1 cellular context compared by ENCODE assay signal in the genomic region with DNA sequence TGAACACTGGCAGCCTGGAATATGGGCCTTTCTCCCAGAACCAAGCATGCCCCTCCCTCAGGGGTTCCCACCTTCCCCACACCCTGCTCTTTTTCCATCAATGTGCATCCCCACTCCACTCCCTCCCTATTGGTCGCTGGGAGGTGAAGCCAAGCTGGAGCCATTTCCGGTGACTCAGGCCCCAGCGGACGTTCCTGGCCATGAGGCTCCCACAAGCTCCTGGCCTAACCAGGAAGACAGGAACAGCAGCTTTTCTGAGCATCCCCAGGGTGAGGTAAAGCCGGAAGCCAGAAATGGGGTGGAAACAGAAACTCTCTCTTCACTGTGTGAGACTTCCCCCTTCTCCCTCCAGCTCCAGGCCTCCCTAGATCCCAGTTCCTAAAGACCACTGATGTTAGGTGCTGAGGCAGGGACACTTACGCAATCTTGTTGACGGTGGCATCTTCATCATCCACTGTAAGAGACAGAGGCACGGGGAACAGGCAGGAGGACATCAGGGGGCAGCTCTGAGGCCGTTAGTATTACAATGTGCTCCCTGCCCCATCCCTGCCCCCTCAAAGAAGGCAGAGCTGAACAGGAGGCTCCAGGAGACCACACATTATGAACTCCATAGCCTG.
TF ChIP-seq lines count a peak whose summit lies in the region.

No MANE protein-coding gene starts in this region.

TF ChIP-seq in GM12878, 131 proteins besides CTCF, POLR2A, EP300 and RAD21:
- TF ChIP-seq STAT3 (IDR thresholded peaks at IDR 0.05; ENCODE audit: low read depth, low read length): no peak
- peak; percentile 28; the same call in 1 of the 2 replicates for TF ChIP-seq EED (IDR thresholded peaks at IDR 0.05; ENCODE audit: low read depth)
TF ChIP-seq in GM12878: peak in this region for 1.
